20 cellular contexts compared by ENCODE assay signal in the genomic region with DNA sequence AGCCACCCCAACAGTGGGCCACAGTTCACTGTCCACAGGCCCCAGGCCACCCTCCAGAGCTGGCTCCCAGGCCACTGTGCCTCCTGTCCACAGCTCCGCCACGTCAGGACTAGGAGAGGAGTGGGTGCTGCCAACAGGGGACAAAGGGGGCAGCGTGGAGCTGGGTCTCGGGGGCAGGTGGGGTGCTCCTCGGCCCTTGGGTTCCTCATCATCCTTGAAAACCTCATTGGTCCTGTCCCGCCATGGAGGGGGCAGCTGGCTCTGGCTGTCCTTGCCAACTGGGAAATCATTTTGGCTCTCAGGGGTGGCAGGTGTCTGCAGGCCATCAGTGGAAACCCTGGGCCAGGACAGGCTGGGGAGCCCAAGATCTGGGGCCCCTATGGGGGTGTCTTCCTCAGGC. TPM values are rescaled to one million over a fixed set of nuclear protein-coding genes. Genes with fewer than 3 reads are reported as not detected.
"Had no signal": no experiment of that assay in that cellular context is flagged by ENCODE, and none has a peak within 500 bp of the region (broad histone marks: within the 10 kb centered on the region; RNA-seq: fewer than 3 reads in every experiment).

No MANE protein-coding gene starts in this region.

- H3K27me3 ChIP-seq: breast epithelium, esophagus muscularis mucosa, gastroesophageal sphincter, heart left ventricle, right lobe of liver had no signal

- H3K4me3 ChIP-seq: breast epithelium, esophagus muscularis mucosa, gastroesophageal sphincter, heart left ventricle, lung, prostate gland, right lobe of liver, thoracic aorta had no signal

- H3K27me3 Mint-ChIP-seq: activated CD4-positive, alpha-beta T cell treated with anti-CD3 and anti-CD28 coated beads, Interleukin-2, amount 10 ng/mL, durations not matched to agents 7 days and 5 days; activated T-cell treated with anti-CD3 and anti-CD28 coated beads, Interleukin-2, amount 50 U/mL, for 24 hours had no signal

- H3K4me3 Mint-ChIP-seq: activated CD4-positive, alpha-beta T cell treated with anti-CD3 and anti-CD28 coated beads, Interleukin-2, amount 10 ng/mL, durations not matched to agents 7 days and 5 days; activated CD8-positive, alpha-beta T cell treated with anti-CD3 and anti-CD28 coated beads, Interleukin-2, amount 10 ng/mL, durations not matched to agents 7 days and 5 days; activated naive CD4-positive, alpha-beta T cell treated with anti-CD3 and anti-CD28 coated beads for 36 hours; activated T-cell treated with anti-CD3 and anti-CD28 coated beads, Interleukin-2, amount 50 U/mL, for 24 hours; dendritic cell treated with granulocyte-macrophage colony-stimulating factor and Interleukin-4, amounts not matched to agents 40 ng/mL and 50 ng/mL, for 4 days; neural crest cell; stimulated activated effector memory CD8-positive, alpha-beta T cell treated with anti-CD3 and anti-CD28 coated beads, Interleukin-12 subunit alpha, Interleukin-12 subunit beta, amount 100 ng/mL, for 72 hours; T-helper 1 cell treated with Interleukin-12 subunit alpha and Interleukin-12 subunit beta and Interleukin-4 antibody, amounts not matched to agents 30 μg/mL and 1 μg/mL, for 36 hours had no signal

- H3K4me1 ChIP-seq: breast epithelium, prostate gland, right lobe of liver had no signal

- DNase-seq: activated CD4-positive, alpha-beta T cell treated with anti-CD3 and anti-CD28 coated beads, Interleukin-2, amount 10 ng/mL, durations not matched to agents 7 days and 5 days; activated CD8-positive, alpha-beta T cell treated with anti-CD3 and anti-CD28 coated beads, Interleukin-2, amount 10 ng/mL, durations not matched to agents 7 days and 5 days; activated naive CD4-positive, alpha-beta T cell treated with anti-CD3 and anti-CD28 coated beads for 36 hours; activated T-cell treated with anti-CD3 and anti-CD28 coated beads, Interleukin-2, amount 50 U/mL, for 24 hours; effector CD8-positive, alpha-beta T cell; kidney glomerular epithelial cell; stimulated activated CD4-positive, alpha-beta T cell treated with anti-CD3 and anti-CD28 coated beads, Interleukin-4, amount 100 ng/mL, for 24 hours had no signal

- H3K9me3 ChIP-seq: breast epithelium, esophagus muscularis mucosa, gastroesophageal sphincter, heart left ventricle, prostate gland, right lobe of liver, thoracic aorta had no signal

- H3K36me3 ChIP-seq: breast epithelium, gastroesophageal sphincter, prostate gland, right lobe of liver, thoracic aorta had no signal

- ATAC-seq: activated CD4-positive, CD25-positive, alpha-beta regulatory T cell treated with anti-CD3 and anti-CD28 coated beads, Interleukin-2, amount 50 U/mL, for 24 hours; activated CD8-positive, alpha-beta T cell treated with anti-CD3 and anti-CD28 coated beads, Interleukin-2, amount 10 ng/mL, durations not matched to agents 7 days and 5 days; gastroesophageal sphincter; right lobe of liver; stimulated activated effector memory CD8-positive, alpha-beta T cell treated with anti-CD3 and anti-CD28 coated beads, Interleukin-12 subunit alpha, Interleukin-12 subunit beta, amount 100 ng/mL, for 72 hours had no signal

- H3K9me3 Mint-ChIP-seq: activated CD4-positive, alpha-beta T cell treated with anti-CD3 and anti-CD28 coated beads, Interleukin-2, amount 10 ng/mL, durations not matched to agents 7 days and 5 days; activated naive CD4-positive, alpha-beta T cell treated with anti-CD3 and anti-CD28 coated beads for 36 hours; activated T-cell treated with anti-CD3 and anti-CD28 coated beads, Interleukin-2, amount 50 U/mL, for 24 hours; dendritic cell treated with granulocyte-macrophage colony-stimulating factor and Interleukin-4, amounts not matched to agents 40 ng/mL and 50 ng/mL, for 4 days; neural crest cell; stimulated activated effector memory CD8-positive, alpha-beta T cell treated with anti-CD3 and anti-CD28 coated beads, Interleukin-12 subunit alpha, Interleukin-12 subunit beta, amount 100 ng/mL, for 72 hours; T-helper 1 cell treated with Interleukin-12 subunit alpha and Interleukin-12 subunit beta and Interleukin-4 antibody, amounts not matched to agents 30 μg/mL and 1 μg/mL, for 36 hours had no signal

- H3K27ac ChIP-seq: breast epithelium, esophagus muscularis mucosa, gastroesophageal sphincter, heart left ventricle, prostate gland, right lobe of liver, thoracic aorta had no signal

- H3K27ac Mint-ChIP-seq: activated CD4-positive, alpha-beta T cell treated with anti-CD3 and anti-CD28 coated beads, Interleukin-2, amount 10 ng/mL, durations not matched to agents 7 days and 5 days; activated CD8-positive, alpha-beta T cell treated with anti-CD3 and anti-CD28 coated beads, Interleukin-2, amount 10 ng/mL, durations not matched to agents 7 days and 5 days; activated naive CD4-positive, alpha-beta T cell treated with anti-CD3 and anti-CD28 coated beads for 36 hours; activated T-cell treated with anti-CD3 and anti-CD28 coated beads, Interleukin-2, amount 50 U/mL, for 24 hours; dendritic cell treated with granulocyte-macrophage colony-stimulating factor and Interleukin-4, amounts not matched to agents 40 ng/mL and 50 ng/mL, for 4 days; stimulated activated effector memory CD8-positive, alpha-beta T cell treated with anti-CD3 and anti-CD28 coated beads, Interleukin-12 subunit alpha, Interleukin-12 subunit beta, amount 100 ng/mL, for 72 hours; T-helper 1 cell treated with Interleukin-12 subunit alpha and Interleukin-12 subunit beta and Interleukin-4 antibody, amounts not matched to agents 30 μg/mL and 1 μg/mL, for 36 hours had no signal

RNA-seq across cellular contexts. Expression of gene ADAMTS7, which starts 45.2 kb away (rescaled TPM):
- total RNA-seq: activated CD8-positive, alpha-beta T cell treated with anti-CD3 and anti-CD28 coated beads, Interleukin-2, amount 10 ng/mL, durations not matched to agents 7 days and 5 days had no signal
